ENCODE assay signal across 20 cellular contexts in genomic region chr5:153212471-153212870, GRCh38.
DNase-seq lines count a peak whose midpoint lies in the region; ATAC-seq and TF ChIP-seq lines count a peak whose summit lies in the region.
"Had no signal": no experiment of that assay in that cellular context is flagged by ENCODE, and none has a peak within 500 bp of the region (broad histone marks: within the 10 kb centered on the region; RNA-seq: fewer than 3 reads in every experiment).

No MANE protein-coding gene starts in this region.

- no peaks in the 10 kb centered on the region for H3K36me3 ChIP-seq in A673 (ENCODE audit: insufficient read depth, low read length, poor library complexity, severe bottlenecking)
- H3K36me3 ChIP-seq: BLaER1 treated with 17β-estradiol and CSF1 and Interleukin-3, amounts not matched to agents 10 nM and 100 nM had no signal

- H3K9me3 ChIP-seq in A673 (ENCODE audit: low read depth, low read length, poor library complexity, severe bottlenecking) = no peaks in the 10 kb centered on the region

- POLR2A ChIA-PET in A673 (lab: Charles Lee; ENCODE audit: low non-redundant PET) = no interaction called here

- intact Hi-C loops in A673 (cut with micrococcal nuclease; ENCODE audit: unreplicated experiment) = no loop called here

- peaks cover 3% of the 10 kb centered on the region for H3K4me1 ChIP-seq in A673 (ENCODE audit: insufficient read depth, low read length, poor library complexity, severe bottlenecking)
- H3K4me1 ChIP-seq: BLaER1 treated with 17β-estradiol and CSF1 and Interleukin-3, amounts not matched to agents 10 nM and 100 nM had no signal

- no peak for TF ChIP-seq CTCF in A673 (conservative IDR thresholded peaks at IDR 0.05; ENCODE audit: low read depth, low read length)

- H3K27me3 ChIP-seq in A673 (replicated peaks; ENCODE audit: insufficient read depth, low read depth, low read length, poor library complexity) = no peaks in the 10 kb centered on the region
- H3K27me3 ChIP-seq: BLaER1 treated with 17β-estradiol and CSF1 and Interleukin-3, amounts not matched to agents 10 nM and 100 nM had no signal

- no peak overlapping the region for H3K27ac ChIP-seq in A673 (ENCODE audit: low read depth, low read length, poor library complexity, severe bottlenecking)
- H3K27ac ChIP-seq: BLaER1 treated with 17β-estradiol and CSF1 and Interleukin-3, amounts not matched to agents 10 nM and 100 nM; C4-2B had no signal

- ATAC-seq in HG02571 (IDR thresholded peaks at IDR 0.05; ENCODE audit: unreplicated experiment) (no peak), HG02840 (IDR thresholded peaks at IDR 0.05; ENCODE audit: low FRiP score, unreplicated experiment) (no peak)

- CTCF ChIA-PET in A673 (lab: Charles Lee) = no interaction called here

- H3K4me3 ChIP-seq in A673 (ENCODE audit: low read depth, low read length, poor library complexity, severe bottlenecking) = no peak overlapping the region
- H3K4me3 ChIP-seq: BLaER1 treated with 17β-estradiol and CSF1 and Interleukin-3, amounts not matched to agents 10 nM and 100 nM had no signal

- DNase-seq in A673 (ENCODE audit: low spot score) (peak; percentile 72), ELR (ENCODE audit: low read depth) (peak; percentile 10), NCI-H69 (lab: John Stamatoyannopoulos, UW) (peak; percentile 13), NOMO-1 (lab: John Stamatoyannopoulos, UW; ENCODE audit: unreplicated experiment in 2 of 2) (no peak)
- DNase-seq: 8988T; AML-193; CD4-positive, alpha-beta T cell; CD8-positive, alpha-beta memory T cell; COR-L47; DMS 273 treated with DMSO at 0.1 percent for 48 hours; DMS153; DMS53; DMS79; DND-41; EL; GF-D8 had no signal

- BruUV-seq in A673 (replicated peaks; lab: Mats Ljungman, UMichigan) = no TSS peak

Comparison
In these comparisons a context has a peak if more than half of its experiments do, and no peak if none do; other contexts are left out.
1. DNase-seq: peak in A673 (single experiment), ELR (single experiment) and NCI-H69 (single experiment); none in NOMO-1 (0 of 2).